In genomic region chr2:196205891-196206408, GRCh38 we compare ENCODE assay signal across 12 cellular contexts. TPM values are rescaled to one million over a fixed set of nuclear protein-coding genes. Genes with fewer than 3 reads are reported as not detected.
DNase-seq lines count a peak whose midpoint lies in the region; ATAC-seq and TF ChIP-seq lines count a peak whose summit lies in the region.
"Had no signal": no experiment of that assay in that cellular context is flagged by ENCODE, and none has a peak within 500 bp of the region (broad histone marks: within the 10 kb centered on the region; RNA-seq: fewer than 3 reads in every experiment).

No MANE protein-coding gene starts in this region.

- H3K4me3 Mint-ChIP-seq in H9: no peak overlapping the region
- H3K4me3 Mint-ChIP-seq: activated CD4-positive, alpha-beta T cell treated with anti-CD3 and anti-CD28 coated beads, Interleukin-2, amount 10 ng/mL, durations not matched to agents 24 days and 14 days had no signal

- POLR2A ChIA-PET in A673 (lab: Charles Lee; ENCODE audit: low non-redundant PET): no interaction called here

- H2BK12ac ChIP-seq in H9 (ENCODE audit: insufficient read length, low read depth, low read length): no peak overlapping the region

- no peak overlapping the region for H2BK15ac ChIP-seq in H9 (ENCODE audit: low read depth, low read length)

- H3K4me1 ChIP-seq in A673 (ENCODE audit: insufficient read depth, low read length, poor library complexity, severe bottlenecking) (peaks cover 12% of the 10 kb centered on the region), left lung (peaks cover 10 to 14% of the 10 kb centered on the region in 2 donors), H9 (ENCODE audit: insufficient read depth, low read length) (peaks cover 3% of the 10 kb centered on the region; the same call in 1 of the 2 replicates)

- no peaks in the 10 kb centered on the region for H3K27me3 Mint-ChIP-seq in H9 (ENCODE audit: low read depth)
- H3K27me3 Mint-ChIP-seq: activated CD4-positive, alpha-beta T cell treated with anti-CD3 and anti-CD28 coated beads, Interleukin-2, amount 10 ng/mL, durations not matched to agents 24 days and 14 days had no signal

- no peak overlapping the region for H4K5ac ChIP-seq in H9 (ENCODE audit: insufficient read length, low read depth, low read length)

- in situ Hi-C loops in astrocyte of the cerebellum (cut with HindIII; ENCODE audit: low sequenced_read_pairs): no loop called here

- no peak overlapping the region for H3K23ac ChIP-seq in H9 (ENCODE audit: insufficient read length, low read depth, low read length)

- no peaks in the 10 kb centered on the region for H4K20me1 ChIP-seq in H9 (ENCODE audit: control insufficient read depth, insufficient read depth, insufficient read length)

- DNase-seq in A673 (ENCODE audit: low spot score) (peak; percentile 74), GM04503 (ENCODE audit: low read depth) (peak; percentile 64), astrocyte of the cerebellum (ENCODE audit: low read depth) (peak; percentile 57), left lung (no peak), H9 (no peak), activated gamma-delta T cell (lab: John Stamatoyannopoulos, UW) (no peak), DMS153 (lab: John Stamatoyannopoulos, UW) (no peak)
- DNase-seq: activated CD4-positive, alpha-beta T cell treated with anti-CD3 and anti-CD28 coated beads, Interleukin-2, amount 10 ng/mL, durations not matched to agents 24 days and 14 days; activated effector memory CD4-positive, alpha-beta T cell treated with Interleukin-2 at 50 U/mL for 16 hours; NCI-H1048; NCI-H526 had no signal

- H3K9me3 Mint-ChIP-seq in H9: no peaks in the 10 kb centered on the region

- no peaks in the 10 kb centered on the region for H3K79me2 ChIP-seq in H9 (ENCODE audit: insufficient read depth, low read length)

- H3K4me1 Mint-ChIP-seq in H9: peaks cover 6 to 8% of the 10 kb centered on the region in 2 experiments

- no peak overlapping the region for H4K8ac ChIP-seq in H9 (replicated peaks; ENCODE audit: insufficient read length, low read depth, low read length)

- H3K79me1 ChIP-seq in H9 (ENCODE audit: insufficient read depth, low read depth, low read length, poor library complexity, severe bottlenecking): no peaks in the 10 kb centered on the region

- H3K9ac ChIP-seq in H9 (ENCODE audit: extremely low read depth, insufficient read length, low read length): no peak overlapping the region

- peak overlapping the region; percentile 32 for H3K27ac ChIP-seq in A673 (ENCODE audit: low read depth, low read length, poor library complexity, severe bottlenecking)
- no peak overlapping the region for H3K27ac ChIP-seq in left lung
- no peak overlapping the region for H3K27ac ChIP-seq in H9 (ENCODE audit: insufficient read length, low read depth, low read length)

- no peak overlapping the region for H3K18ac ChIP-seq in H9 (ENCODE audit: insufficient read length, low read depth, low read length)

- no peak overlapping the region for H2BK5ac ChIP-seq in H9 (ENCODE audit: insufficient read length, low read length)

- no TSS peak for BruUV-seq in A673 (replicated peaks; lab: Mats Ljungman, UMichigan)

- H3K4me3 ChIP-seq in A673 (ENCODE audit: low read depth, low read length, poor library complexity, severe bottlenecking) (no peak overlapping the region), astrocyte of the cerebellum (ENCODE audit: low read depth, low read length) (no peak overlapping the region), left lung (no peak overlapping the region)

- H3K27ac Mint-ChIP-seq in H9: no peak overlapping the region
- H3K27ac Mint-ChIP-seq: activated CD4-positive, alpha-beta T cell treated with anti-CD3 and anti-CD28 coated beads, Interleukin-2, amount 10 ng/mL, durations not matched to agents 24 days and 14 days had no signal

- no peak overlapping the region for H2AFZ ChIP-seq in H9 (ENCODE audit: low read length)

- no peak overlapping the region for H2BK120ac ChIP-seq in H9 (ENCODE audit: low read depth, low read length, poor library complexity, severe bottlenecking)

- H3K27me3 ChIP-seq in A673 (replicated peaks; ENCODE audit: insufficient read depth, low read depth, low read length, poor library complexity): no peaks in the 10 kb centered on the region
- no peaks in the 10 kb centered on the region for H3K27me3 ChIP-seq in left lung
- no peaks in the 10 kb centered on the region for H3K27me3 ChIP-seq in H9 (ENCODE audit: insufficient read depth, low read length)

- no peak overlapping the region for H2BK20ac ChIP-seq in H9 (ENCODE audit: low read depth, low read length, poor library complexity, severe bottlenecking)

- CTCF ChIA-PET in A673 (lab: Charles Lee): no interaction called here

- no peak overlapping the region for H3K56ac ChIP-seq in H9 (ENCODE audit: insufficient read length, low read depth, low read length)

- H3K4ac ChIP-seq in H9 (ENCODE audit: low read depth, low read length): no peak overlapping the region

- H3K36me3 Mint-ChIP-seq in H9 (ENCODE audit: insufficient read depth in 1 of 3, low read depth in 3 of 3): no peaks in the 10 kb centered on the region; a peak in 5 of 7 replicates

- ATAC-seq in left lung: peak; percentile 49
- no peak for ATAC-seq in GM18498 (IDR thresholded peaks at IDR 0.05; ENCODE audit: unreplicated experiment)

- H3T11ph ChIP-seq in H9 (ENCODE audit: low read length): no peak overlapping the region

- no peak overlapping the region for H2AK5ac ChIP-seq in H9 (ENCODE audit: insufficient read length, low read length)

- TF ChIP-seq CTCF in A673 (conservative IDR thresholded peaks at IDR 0.05; ENCODE audit: low read depth, low read length) (no peak), astrocyte of the cerebellum (IDR thresholded peaks at IDR 0.05; ENCODE audit: low read depth, low read length, missing control alignments) (no peak), left lung (IDR thresholded peaks at IDR 0.05) (no peak), H9 (conservative IDR thresholded peaks at IDR 0.05) (no peak)

- no peaks in the 10 kb centered on the region for H3K9me3 ChIP-seq in A673 (ENCODE audit: low read depth, low read length, poor library complexity, severe bottlenecking)
- H3K9me3 ChIP-seq in left lung: no peaks in the 10 kb centered on the region
- H3K9me3 ChIP-seq in H9 (ENCODE audit: control insufficient read depth, low read depth, low read length): no peaks in the 10 kb centered on the region

- H3K14ac ChIP-seq in H9 (ENCODE audit: insufficient read depth, low read length): no peak overlapping the region

- H3K23me2 ChIP-seq in H9 (ENCODE audit: insufficient read length, low read depth, low read length, poor library complexity, severe bottlenecking): no peaks in the 10 kb centered on the region

- no peak overlapping the region for H3K4me2 ChIP-seq in H9 (ENCODE audit: insufficient read depth, insufficient read length, low read length)

- H3K36me3 ChIP-seq in A673 (ENCODE audit: insufficient read depth, low read length, poor library complexity, severe bottlenecking) (no peaks in the 10 kb centered on the region), left lung (peaks cover 0 to 4% of the 10 kb centered on the region in 2 donors)

- H4K91ac ChIP-seq in H9 (ENCODE audit: insufficient read length, low read depth, low read length): no peak overlapping the region

- intact Hi-C loops in A673 (cut with micrococcal nuclease; ENCODE audit: unreplicated experiment): no loop called here
- intact Hi-C loops in left lung (cut with DNase I): no loop called here

RNA-seq across cellular contexts. Expression of gene STK17B, which starts 34.6 kb away (rescaled TPM):
- total RNA-seq in A673 (2021) (18.4 and 18.5 TPM in 2 replicates), left lung (10 to 100 TPM; 40.6 to 59.2 TPM), H9 (2021) (6.1 and 6.3 TPM in 2 replicates)

Comparison
In these comparisons a context has a peak if more than half of its experiments do, and no peak if none do; other contexts are left out.
1. DNase-seq: peak in A673 (single experiment), GM04503 (single experiment) and astrocyte of the cerebellum (single experiment); none in left lung (0 of 2), H9 (single experiment), activated gamma-delta T cell (single experiment) and DMS153 (single experiment).